In the genomic region with DNA sequence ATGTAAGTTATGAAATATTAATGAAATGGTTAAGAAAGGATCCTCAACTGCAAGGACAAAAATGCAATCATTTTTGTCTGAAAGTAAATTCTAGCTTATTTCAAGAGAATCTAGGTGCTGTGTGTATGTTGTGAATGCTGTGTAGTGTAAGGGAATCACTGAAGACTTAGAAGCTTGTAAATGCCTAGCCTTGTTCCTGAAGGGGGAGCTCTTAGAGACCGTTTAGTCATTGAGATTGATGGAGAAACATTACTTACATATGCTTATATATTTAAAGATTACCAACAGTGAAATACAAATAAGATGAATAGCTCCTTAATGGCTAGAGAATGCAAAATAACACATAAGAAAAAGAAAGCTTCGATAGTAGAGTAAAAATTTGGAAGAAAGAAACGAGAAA, we compare ENCODE assay signal across 16 cellular contexts.
DNase-seq lines count a peak whose midpoint lies in the region; ATAC-seq and TF ChIP-seq lines count a peak whose summit lies in the region.
"Had no signal": no experiment of that assay in that cellular context is flagged by ENCODE, and none has a peak within 500 bp of the region (broad histone marks: within the 10 kb centered on the region; RNA-seq: fewer than 3 reads in every experiment).

No MANE protein-coding gene starts in this region.

- no peaks in the 10 kb centered on the region for H3K36me3 ChIP-seq in heart right ventricle
- H3K36me3 ChIP-seq in heart left ventricle = no peaks in the 10 kb centered on the region

- TF ChIP-seq POLR2A in heart left ventricle (IDR thresholded peaks at IDR 0.05) = no peak

- peak in 6 of 9 donors; percentile 7 to 30 (median 14) for TF ChIP-seq CTCF in heart right ventricle (IDR thresholded peaks at IDR 0.05)
- peak in 3 of 12 donors; percentile 7 to 14 (median 11) for TF ChIP-seq CTCF in heart left ventricle (IDR thresholded peaks at IDR 0.05)
- no peak for TF ChIP-seq CTCF in epithelial cell of esophagus (IDR thresholded peaks at IDR 0.05; ENCODE audit: insufficient read depth, low read depth, low read length, missing control alignments)

- intact Hi-C loops in heart right ventricle (cut with DNase I) (no loop called here), heart left ventricle (cut with DNase I) (no loop called here)
- intact Hi-C loops in activated naive CD4-positive, alpha-beta T cell treated with anti-CD3 and anti-CD28 coated beads for 36 hours (cut with micrococcal nuclease) = no loop called here

- H3K9me3 Mint-ChIP-seq in activated naive CD4-positive, alpha-beta T cell treated with anti-CD3 and anti-CD28 coated beads, Interleukin-2, amount 50 U/mL, for 72 hours = no peaks in the 10 kb centered on the region
- peaks cover 1% of the 10 kb centered on the region for H3K9me3 Mint-ChIP-seq in activated naive CD4-positive, alpha-beta T cell treated with anti-CD3 and anti-CD28 coated beads for 36 hours

- H3K27me3 ChIP-seq in heart right ventricle = no peaks in the 10 kb centered on the region
- no peaks in the 10 kb centered on the region for H3K27me3 ChIP-seq in heart left ventricle

- H3K27me3 Mint-ChIP-seq in activated naive CD4-positive, alpha-beta T cell treated with anti-CD3 and anti-CD28 coated beads for 36 hours (ENCODE audit: low read depth) = no peaks in the 10 kb centered on the region
- H3K27me3 Mint-ChIP-seq: central memory CD8-positive, alpha-beta T cell had no signal

- no peak overlapping the region for H3K4me3 Mint-ChIP-seq in activated naive CD4-positive, alpha-beta T cell treated with anti-CD3 and anti-CD28 coated beads for 36 hours
- H3K4me3 Mint-ChIP-seq: central memory CD8-positive, alpha-beta T cell; natural killer cell had no signal

- H3K27ac Mint-ChIP-seq in activated naive CD4-positive, alpha-beta T cell treated with anti-CD3 and anti-CD28 coated beads, Interleukin-2, amount 50 U/mL, for 72 hours = no peak overlapping the region
- no peak overlapping the region for H3K27ac Mint-ChIP-seq in activated naive CD4-positive, alpha-beta T cell treated with anti-CD3 and anti-CD28 coated beads for 36 hours
- H3K27ac Mint-ChIP-seq: natural killer cell had no signal

- 35 to 43% methylated on average over 3 of the region's 3 CpGs for WGBS in heart right ventricle, 2 donors
- 35 to 46% (median 39%) methylated on average over 3 of the region's 3 CpGs for WGBS in heart left ventricle, 4 donors

- H3K4me1 ChIP-seq in heart right ventricle = no peaks in the 10 kb centered on the region
- no peaks in the 10 kb centered on the region for H3K4me1 ChIP-seq in heart left ventricle

- DNase-seq in heart right ventricle (no peak), heart left ventricle (no peak), NCI-H748 (lab: John Stamatoyannopoulos, UW; ENCODE audit: unreplicated experiment) (peak; percentile 44), epithelial cell of esophagus (ENCODE audit: low read depth) (peak; percentile 1)
- no peak for DNase-seq in stimulated activated naive CD8-positive, alpha-beta T cell treated with anti-CD3 and anti-CD28 coated beads, Interleukin-15, Interleukin-2, amounts not matched to agents 100 U/mL and 50 U/mL, for 24 hours
- no peak for DNase-seq in activated naive CD4-positive, alpha-beta T cell treated with anti-CD3 and anti-CD28 coated beads, Interleukin-2, amount 50 U/mL, for 72 hours (ENCODE audit: low spot score in 2 of 2)
- no peak for DNase-seq in activated naive CD4-positive, alpha-beta T cell treated with anti-CD3 and anti-CD28 coated beads for 36 hours
- DNase-seq: GOT3, islet precursor cell, natural killer cell, NCI-H446, trophoblast cell had no signal

- no peaks in the 10 kb centered on the region for H3K4me1 Mint-ChIP-seq in activated naive CD4-positive, alpha-beta T cell treated with anti-CD3 and anti-CD28 coated beads for 36 hours (ENCODE audit: low read depth)
- H3K4me1 Mint-ChIP-seq: central memory CD8-positive, alpha-beta T cell; natural killer cell had no signal

- H3K27ac ChIP-seq in heart right ventricle (no peak overlapping the region), heart left ventricle (no peak overlapping the region)
- H3K27ac ChIP-seq: skin epidermis had no signal

- H3K9me3 ChIP-seq in heart right ventricle (no peaks in the 10 kb centered on the region), heart left ventricle (peaks cover 0 to under 1% (median 0%) of the 10 kb centered on the region in 12 donors)

- ATAC-seq in heart right ventricle = no peak
- ATAC-seq in heart left ventricle = no peak
- no peak for ATAC-seq in GM19324 (IDR thresholded peaks at IDR 0.05; ENCODE audit: low FRiP score, unreplicated experiment)
- no peak for ATAC-seq in stimulated activated naive CD8-positive, alpha-beta T cell treated with anti-CD3 and anti-CD28 coated beads, Interleukin-15, Interleukin-2, amounts not matched to agents 100 U/mL and 50 U/mL, for 24 hours
- ATAC-seq in activated naive CD4-positive, alpha-beta T cell treated with anti-CD3 and anti-CD28 coated beads, Interleukin-2, amount 50 U/mL, for 72 hours = no peak
- ATAC-seq: HepG2, natural killer cell had no signal

- H3K4me3 ChIP-seq in heart right ventricle (no peak overlapping the region), heart left ventricle (no peak overlapping the region), epithelial cell of esophagus (ENCODE audit: low read length) (no peak overlapping the region)
- H3K4me3 ChIP-seq: skin epidermis had no signal

- H3K36me3 Mint-ChIP-seq in activated naive CD4-positive, alpha-beta T cell treated with anti-CD3 and anti-CD28 coated beads, Interleukin-2, amount 50 U/mL, for 72 hours = no peaks in the 10 kb centered on the region
- H3K36me3 Mint-ChIP-seq in activated naive CD4-positive, alpha-beta T cell treated with anti-CD3 and anti-CD28 coated beads for 36 hours (ENCODE audit: low read depth) = no peaks in the 10 kb centered on the region
- H3K36me3 Mint-ChIP-seq: natural killer cell had no signal

- CTCF ChIA-PET in activated naive CD4-positive, alpha-beta T cell treated with anti-CD3 and anti-CD28 coated beads for 36 hours (lab: Charles Lee) = no interaction called here

Comparison
In these comparisons a context has a peak if more than half of its experiments do, and no peak if none do; other contexts are left out.
1. DNase-seq: peak in NCI-H748 (single experiment) and epithelial cell of esophagus (single experiment); none in heart right ventricle (0 of 2), heart left ventricle (0 of 5), stimulated activated naive CD8-positive, alpha-beta T cell treated with anti-CD3 and anti-CD28 coated beads, Interleukin-15, Interleukin-2, amounts not matched to agents 100 U/mL and 50 U/mL, for 24 hours (single experiment), activated naive CD4-positive, alpha-beta T cell treated with anti-CD3 and anti-CD28 coated beads, Interleukin-2, amount 50 U/mL, for 72 hours (0 of 2) and activated naive CD4-positive, alpha-beta T cell treated with anti-CD3 and anti-CD28 coated beads for 36 hours (single experiment).